In genomic region chr1:55209247-55209646, GRCh38 we compare ENCODE assay signal across 1 cellular context.
TF ChIP-seq lines count a peak whose summit lies in the region.

No MANE protein-coding gene starts in this region.

TF ChIP-seq in GM23338, 12 proteins besides CTCF, POLR2A, EP300 and RAD21 (continued from another document):
- TF ChIP-seq ZNF462 (CRISPR knock-in tag; IDR thresholded peaks at IDR 0.05): no peak
- TF ChIP-seq EZH2 (IDR thresholded peaks at IDR 0.05; ENCODE audit: low read depth, unreplicated experiment): no peak
- TF ChIP-seq ZNF114 (CRISPR knock-in tag; IDR thresholded peaks at IDR 0.05): no peak
- TF ChIP-seq EZH2phosphoT487 (IDR thresholded peaks at IDR 0.05; ENCODE audit: unreplicated experiment): no peak
